Comparison of ENCODE assay signal across 1 cellular context in genomic region chr20:58596244-58597010, GRCh38.
A peak's percentile ranks its signal among the peaks of the same experiment; 100 is the strongest.
TF ChIP-seq lines count a peak whose summit lies in the region.

No MANE protein-coding gene starts in this region.

TF ChIP-seq in H1, 55 proteins besides CTCF, POLR2A, EP300 and RAD21 (continued from another document):
- TF ChIP-seq GABPA (IDR thresholded peaks at IDR 0.05; ENCODE audit: borderline replicate concordance, insufficient read depth, low read length) = no peak
- no peak for TF ChIP-seq SP4 (IDR thresholded peaks at IDR 0.05; ENCODE audit: low read length)
- no peak for TF ChIP-seq CREB1 (IDR thresholded peaks at IDR 0.05)
- no peak for TF ChIP-seq SP1 (IDR thresholded peaks at IDR 0.05; ENCODE audit: low read depth, low read length)
- 0 out of 4 replicates have a peak, but pooled peaks of 1 of the 2 experiments have one; percentile 67 for TF ChIP-seq HDAC2 (IDR thresholded peaks at IDR 0.05; ENCODE audit: borderline replicate concordance in 1 of 2, low read depth in 2 of 2, low read length in 2 of 2)
